In the genomic region with DNA sequence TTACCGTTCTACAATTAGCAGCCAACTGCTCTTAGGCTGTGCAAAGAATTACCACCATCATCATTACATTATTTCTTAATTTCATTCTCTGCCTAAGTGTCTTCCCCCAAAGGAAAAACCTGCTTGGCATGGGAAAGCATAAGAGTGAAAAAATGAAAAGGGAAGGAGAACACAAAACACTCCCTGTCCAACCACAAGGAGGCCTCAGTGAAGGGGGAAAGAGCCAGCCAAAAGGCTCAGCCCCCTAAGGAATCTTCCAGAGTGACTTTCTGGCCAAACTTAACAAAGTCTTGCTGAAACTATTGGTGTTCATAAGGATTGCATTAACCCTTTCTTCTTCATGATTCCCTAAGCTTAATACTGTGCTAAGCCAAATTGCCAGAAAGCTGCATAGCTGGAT, we compare ENCODE assay signal across 26 cellular contexts.
DNase-seq lines count a peak whose midpoint lies in the region; FAIRE-seq and TF ChIP-seq lines count a peak whose summit lies in the region.
"Had no signal": no experiment of that assay in that cellular context is flagged by ENCODE, and none has a peak within 500 bp of the region (broad histone marks: within the 10 kb centered on the region; RNA-seq: fewer than 3 reads in every experiment).

No MANE protein-coding gene starts in this region.

- H3K27ac Mint-ChIP-seq in astrocyte (ENCODE audit: unreplicated experiment) = no peak overlapping the region
- peak overlapping the region in 1 of 3 experiments; percentile 42 for H3K27ac Mint-ChIP-seq in nephron
- no peak overlapping the region for H3K27ac Mint-ChIP-seq in CD8-positive, alpha-beta memory T cell
- H3K27ac Mint-ChIP-seq: activated CD8-positive, alpha-beta T cell treated with anti-CD3 and anti-CD28 coated beads, Interleukin-2, amount 10 ng/mL, durations not matched to agents 7 days and 5 days; activated naive CD8-positive, alpha-beta T cell; activated T-helper 2 cell treated with anti-CD3 and anti-CD28 coated beads, Interferon-gamma antibody, Interleukin-2, Interleukin-4, amounts not matched to agents 10 μg/mL and 5 μg/mL and 100 μg/mL, durations not matched to agents 14 hours and 24 hours and 36 hours; CD4-positive, alpha-beta T cell; memory B cell; T-cell had no signal

- DNase-seq in DMS 273 (lab: John Stamatoyannopoulos, UW; ENCODE audit: unreplicated experiment) = peak; percentile 60
- no peak for DNase-seq in DMS 273 treated with DMSO at 0.1 percent for 48 hours (lab: John Stamatoyannopoulos, UW)
- peak; percentile 43 for DNase-seq in NCI-H1436 (lab: John Stamatoyannopoulos, UW)
- peak; percentile 5 for DNase-seq in astrocyte (ENCODE audit: low read depth)
- no peak for DNase-seq in cardiac septum (ENCODE audit: low spot score)
- no peak for DNase-seq in CD8-positive, alpha-beta memory T cell
- DNase-seq in activated naive CD4-positive, alpha-beta T cell treated with anti-CD3 and anti-CD28 coated beads, Interleukin-2, amount 50 U/mL, for 16 hours = no peak
- DNase-seq: activated CD4-positive, CD25-positive, alpha-beta regulatory T cell treated with anti-CD3 and anti-CD28 coated beads, Interleukin-2, amount 50 U/mL, for 72 hours; activated CD8-positive, alpha-beta T cell treated with anti-CD3 and anti-CD28 coated beads, Interleukin-2, amount 10 ng/mL, durations not matched to agents 7 days and 5 days; CD4-positive, alpha-beta T cell; foreskin keratinocyte; GM23248; heart left ventricle; left cardiac atrium; NCI-H446; psoas muscle; SHP77; stimulated activated naive CD4-positive, alpha-beta T cell treated with Interleukin-2 at 50 U/mL for 16 hours; T-cell had no signal

- H2AFZ ChIP-seq in astrocyte (ENCODE audit: low read depth, low read length) = no peak overlapping the region
- H2AFZ ChIP-seq: GM23248 had no signal

- H3K4me3 Mint-ChIP-seq in astrocyte (ENCODE audit: unreplicated experiment) (no peak overlapping the region), nephron (no peak overlapping the region)
- H3K4me3 Mint-ChIP-seq in CD8-positive, alpha-beta memory T cell = no peak overlapping the region
- H3K4me3 Mint-ChIP-seq: activated CD8-positive, alpha-beta T cell treated with anti-CD3 and anti-CD28 coated beads, Interleukin-2, amount 10 ng/mL, durations not matched to agents 7 days and 5 days; activated naive CD8-positive, alpha-beta T cell; CD4-positive, alpha-beta T cell; memory B cell; T-cell had no signal

- no peak overlapping the region for H3K4me3 ChIP-seq in astrocyte (ENCODE audit: insufficient read depth, low read depth, low read length)
- no peak overlapping the region for H3K4me3 ChIP-seq in CD8-positive, alpha-beta memory T cell (ENCODE audit: low read length)
- H3K4me3 ChIP-seq: esophagus muscularis mucosa, GM23248, heart left ventricle, psoas muscle had no signal

- no peak overlapping the region for H3K4me2 ChIP-seq in astrocyte (ENCODE audit: low read length)

- H3K27ac ChIP-seq in astrocyte (ENCODE audit: low read depth, low read length) = no peak overlapping the region
- H3K27ac ChIP-seq in CD8-positive, alpha-beta memory T cell (ENCODE audit: low read depth, low read length) = no peak overlapping the region
- H3K27ac ChIP-seq: 22Rv1, esophagus muscularis mucosa, foreskin keratinocyte, GM23248, heart left ventricle, neutrophil, psoas muscle had no signal

- no peaks in the 10 kb centered on the region for H3K9me3 Mint-ChIP-seq in astrocyte (ENCODE audit: unreplicated experiment)
- H3K9me3 Mint-ChIP-seq in nephron = peaks cover 8% of the 10 kb centered on the region
- H3K9me3 Mint-ChIP-seq in CD8-positive, alpha-beta memory T cell = peaks cover 0 to 1% (median 0%) of the 10 kb centered on the region in 5 donors
- H3K9me3 Mint-ChIP-seq: activated T-helper 2 cell treated with anti-CD3 and anti-CD28 coated beads, Interferon-gamma antibody, Interleukin-2, Interleukin-4, amounts not matched to agents 10 μg/mL and 5 μg/mL and 100 μg/mL, durations not matched to agents 14 hours and 24 hours and 36 hours; CD4-positive, alpha-beta T cell; memory B cell; T-cell had no signal

- H3K9ac ChIP-seq in astrocyte (ENCODE audit: low read length) = no peak overlapping the region
- H3K9ac ChIP-seq: GM23248 had no signal

- FAIRE-seq in astrocyte (lab: Jason Lieb, UNC) = no peak

- intact Hi-C loops in cardiac septum (cut with DNase I) = no loop called here

- H3K36me3 Mint-ChIP-seq in astrocyte (ENCODE audit: low read depth, unreplicated experiment) (no peaks in the 10 kb centered on the region), nephron (ENCODE audit: low read depth) (peaks cover 8% of the 10 kb centered on the region)
- H3K36me3 Mint-ChIP-seq in CD8-positive, alpha-beta memory T cell = no peaks in the 10 kb centered on the region
- H3K36me3 Mint-ChIP-seq: activated naive CD8-positive, alpha-beta T cell; memory B cell; T-cell had no signal

- H3K4me1 Mint-ChIP-seq in astrocyte (ENCODE audit: low read depth, unreplicated experiment) (peaks cover 17% of the 10 kb centered on the region), nephron (peaks cover 13% of the 10 kb centered on the region)
- H3K4me1 Mint-ChIP-seq in CD8-positive, alpha-beta memory T cell = no peaks in the 10 kb centered on the region
- H3K4me1 Mint-ChIP-seq: memory B cell, T-cell had no signal

- H4K20me1 ChIP-seq in astrocyte (ENCODE audit: insufficient read depth, low read length) = no peaks in the 10 kb centered on the region

- no peak for TF ChIP-seq CTCF in astrocyte (IDR thresholded peaks at IDR 0.05; ENCODE audit: insufficient read depth, low read depth, low read length)
- TF ChIP-seq CTCF in nephron (IDR thresholded peaks at IDR 0.05; ENCODE audit: unreplicated experiment in 3 of 3) = peak in 2 of 3 experiments; percentile 15 to 27

- H3K27me3 ChIP-seq in astrocyte (ENCODE audit: insufficient read depth, low read length) = no peaks in the 10 kb centered on the region
- no peaks in the 10 kb centered on the region for H3K27me3 ChIP-seq in CD8-positive, alpha-beta memory T cell (ENCODE audit: insufficient read depth, low read length, poor library complexity, severe bottlenecking)
- H3K27me3 ChIP-seq: esophagus muscularis mucosa, foreskin keratinocyte, heart left ventricle, neutrophil had no signal

- no peaks in the 10 kb centered on the region for H3K36me3 ChIP-seq in astrocyte (ENCODE audit: insufficient read depth, low read length)
- no peaks in the 10 kb centered on the region for H3K36me3 ChIP-seq in CD8-positive, alpha-beta memory T cell (ENCODE audit: insufficient read depth, low read length)
- H3K36me3 ChIP-seq: esophagus muscularis mucosa, heart left ventricle, neutrophil had no signal

- CTCF ChIA-PET in CD8-positive, alpha-beta memory T cell (lab: Charles Lee) = no interaction called here

- H3K4me1 ChIP-seq in astrocyte (ENCODE audit: insufficient read depth, low read length) = peaks cover 4% of the 10 kb centered on the region
- no peaks in the 10 kb centered on the region for H3K4me1 ChIP-seq in CD8-positive, alpha-beta memory T cell (ENCODE audit: insufficient read depth, low read length)
- H3K4me1 ChIP-seq: esophagus muscularis mucosa, foreskin keratinocyte, heart left ventricle, psoas muscle had no signal

- POLR2A ChIA-PET in CD8-positive, alpha-beta memory T cell (lab: Charles Lee) = no interaction called here

- H3K9me3 ChIP-seq in astrocyte (ENCODE audit: insufficient read depth, low read depth, low read length) = no peaks in the 10 kb centered on the region
- no peaks in the 10 kb centered on the region for H3K9me3 ChIP-seq in CD8-positive, alpha-beta memory T cell (ENCODE audit: low read length)
- H3K9me3 ChIP-seq: esophagus muscularis mucosa, heart left ventricle, neutrophil, psoas muscle had no signal

- H3K27me3 Mint-ChIP-seq in astrocyte (ENCODE audit: low read depth, unreplicated experiment) = no peaks in the 10 kb centered on the region
- no peaks in the 10 kb centered on the region for H3K27me3 Mint-ChIP-seq in nephron (ENCODE audit: low read depth)
- H3K27me3 Mint-ChIP-seq in CD8-positive, alpha-beta memory T cell = peaks cover 0 to 4% of the 10 kb centered on the region in 2 donors
- H3K27me3 Mint-ChIP-seq: activated naive CD8-positive, alpha-beta T cell; memory B cell had no signal

- H3K79me2 ChIP-seq in astrocyte (ENCODE audit: insufficient read depth, low read length) = no peaks in the 10 kb centered on the region

Comparison
In these comparisons a context has a peak if more than half of its experiments do, and no peak if none do; other contexts are left out.
1. DNase-seq: peak in DMS 273 (single experiment), NCI-H1436 (single experiment) and astrocyte (single experiment); none in DMS 273 treated with DMSO at 0.1 percent for 48 hours (single experiment), cardiac septum (single experiment), CD8-positive, alpha-beta memory T cell (0 of 5) and activated naive CD4-positive, alpha-beta T cell treated with anti-CD3 and anti-CD28 coated beads, Interleukin-2, amount 50 U/mL, for 16 hours (single experiment).